In the genomic region with DNA sequence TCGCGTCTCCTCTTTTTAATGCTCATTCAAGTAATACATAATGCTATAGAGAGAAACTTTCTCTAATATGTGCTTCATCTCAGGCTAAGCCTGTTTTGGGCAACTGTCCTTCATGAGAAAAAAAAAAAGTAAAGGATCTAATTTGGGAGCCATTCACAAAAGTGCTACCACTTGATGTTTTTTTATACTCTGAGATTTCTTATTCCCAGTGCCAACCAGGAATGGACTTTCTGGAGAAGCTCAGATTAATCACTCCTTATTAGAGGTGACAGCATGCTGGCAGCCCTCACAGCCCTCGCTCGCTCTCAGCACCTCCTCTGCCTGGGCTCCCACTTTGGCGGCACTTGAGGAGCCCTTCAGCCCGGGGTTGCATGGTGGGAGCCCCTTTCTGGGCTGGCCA, we compare ENCODE assay signal across 19 cellular contexts. TPM values are rescaled to one million over a fixed set of nuclear protein-coding genes. Genes with fewer than 3 reads are reported as not detected.
"Had no signal": no experiment of that assay in that cellular context is flagged by ENCODE, and none has a peak within 500 bp of the region (broad histone marks: within the 10 kb centered on the region; RNA-seq: fewer than 3 reads in every experiment).

No MANE protein-coding gene starts in this region.

RNA-seq across cellular contexts. Expression of a gene that starts 51.9 kb away (rescaled TPM):
- total RNA-seq: activated naive CD4-positive, alpha-beta T cell treated with anti-CD3 and anti-CD28 coated beads for 36 hours; activated naive CD4-positive, alpha-beta T cell treated with anti-CD3 and anti-CD28 coated beads, Interleukin-2, amount 50 U/mL, for 72 hours; activated naive CD8-positive, alpha-beta T cell treated with anti-CD3 and anti-CD28 coated beads for 36 hours; activated naive CD8-positive, alpha-beta T cell treated with anti-CD3 and anti-CD28 coated beads, Interleukin-2, amount 10 ng/mL, durations not matched to agents 7 days and 5 days; activated T-cell treated with anti-CD3 and anti-CD28 coated beads, Interleukin-2, amount 50 U/mL, for 4 hours; activated T-cell treated with anti-CD3 and anti-CD28 coated beads, Interleukin-2, amount 50 U/mL, for 72 hours; activated T-helper 1 cell treated with anti-CD3 and anti-CD28 coated beads, Interleukin-12 subunit alpha, Interleukin-12 subunit beta, Interleukin-2, Interleukin-4 antibody, amounts not matched to agents 30 ng/mL and 10 ng/mL and 1 ng/mL, durations not matched to agents 14 hours and 24 hours and 36 hours; activated T-helper 17 cell treated with anti-CD3 and anti-CD28 coated beads, Interleukin-2, amount 50 U/mL, for 72 hours; activated T-helper 2 cell treated with anti-CD3 and anti-CD28 coated beads, Interferon-gamma antibody, Interleukin-2, Interleukin-4, amounts not matched to agents 10 μg/mL and 5 μg/mL and 100 μg/mL, durations not matched to agents 14 hours and 24 hours and 36 hours; adrenal gland; aorta; ascending aorta; astrocyte; body of pancreas; breast epithelium; cardiac septum; cerebellum; chondrocyte had no signal
- polyA plus RNA-seq: adrenal gland, aorta, cardiac muscle cell had no signal
